1 cellular context compared by ENCODE assay signal in the genomic region with DNA sequence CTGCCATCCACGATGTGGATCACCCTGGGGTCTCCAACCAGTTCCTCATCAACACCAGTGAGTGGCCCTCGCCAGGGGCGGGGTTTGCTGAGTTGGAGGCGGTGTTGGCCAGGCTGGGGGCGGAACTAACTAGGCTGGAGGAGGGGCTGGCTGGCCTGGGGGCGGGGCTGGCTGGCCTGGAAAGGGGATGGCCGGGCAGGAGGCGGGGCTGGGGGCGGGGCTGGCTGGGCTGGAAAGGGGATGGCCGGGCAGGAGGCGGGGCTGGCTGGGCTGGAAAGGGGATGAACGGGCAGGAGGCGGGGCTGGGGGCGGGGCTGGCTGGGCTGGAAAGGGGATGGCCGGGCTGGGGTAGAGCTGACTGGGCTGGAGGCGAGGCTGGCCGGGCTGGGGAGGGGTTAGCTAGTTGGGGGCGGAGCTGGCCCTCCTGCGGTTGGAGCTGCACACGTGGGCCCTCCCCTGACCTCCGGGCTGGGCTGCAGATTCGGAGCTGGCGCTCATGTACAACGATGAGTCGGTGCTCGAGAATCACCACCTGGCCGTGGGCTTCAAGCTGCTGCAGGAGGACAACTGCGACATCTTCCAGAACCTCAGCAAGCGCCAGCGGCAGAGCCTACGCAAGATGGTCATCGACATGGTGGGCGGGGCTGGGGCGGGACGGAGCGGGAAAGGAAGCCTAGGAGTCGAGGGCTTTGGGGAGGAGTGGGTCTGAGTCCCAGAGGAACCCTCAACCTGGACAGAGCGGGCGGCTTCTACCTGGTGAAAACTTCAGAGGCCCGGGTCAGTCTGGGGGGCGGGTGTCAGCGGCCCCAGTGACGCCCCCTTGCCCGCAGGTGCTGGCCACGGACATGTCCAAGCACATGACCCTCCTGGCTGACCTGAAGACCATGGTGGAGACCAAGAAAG.
A peak's percentile ranks its signal among the peaks of the same experiment; 100 is the strongest.
TF ChIP-seq lines count a peak whose summit lies in the region.

No MANE protein-coding gene starts in this region.

TF ChIP-seq in K562, 482 proteins besides CTCF, POLR2A, EP300 and RAD21 (continued from another document and continues in another):
- TF ChIP-seq, protein P1, sequence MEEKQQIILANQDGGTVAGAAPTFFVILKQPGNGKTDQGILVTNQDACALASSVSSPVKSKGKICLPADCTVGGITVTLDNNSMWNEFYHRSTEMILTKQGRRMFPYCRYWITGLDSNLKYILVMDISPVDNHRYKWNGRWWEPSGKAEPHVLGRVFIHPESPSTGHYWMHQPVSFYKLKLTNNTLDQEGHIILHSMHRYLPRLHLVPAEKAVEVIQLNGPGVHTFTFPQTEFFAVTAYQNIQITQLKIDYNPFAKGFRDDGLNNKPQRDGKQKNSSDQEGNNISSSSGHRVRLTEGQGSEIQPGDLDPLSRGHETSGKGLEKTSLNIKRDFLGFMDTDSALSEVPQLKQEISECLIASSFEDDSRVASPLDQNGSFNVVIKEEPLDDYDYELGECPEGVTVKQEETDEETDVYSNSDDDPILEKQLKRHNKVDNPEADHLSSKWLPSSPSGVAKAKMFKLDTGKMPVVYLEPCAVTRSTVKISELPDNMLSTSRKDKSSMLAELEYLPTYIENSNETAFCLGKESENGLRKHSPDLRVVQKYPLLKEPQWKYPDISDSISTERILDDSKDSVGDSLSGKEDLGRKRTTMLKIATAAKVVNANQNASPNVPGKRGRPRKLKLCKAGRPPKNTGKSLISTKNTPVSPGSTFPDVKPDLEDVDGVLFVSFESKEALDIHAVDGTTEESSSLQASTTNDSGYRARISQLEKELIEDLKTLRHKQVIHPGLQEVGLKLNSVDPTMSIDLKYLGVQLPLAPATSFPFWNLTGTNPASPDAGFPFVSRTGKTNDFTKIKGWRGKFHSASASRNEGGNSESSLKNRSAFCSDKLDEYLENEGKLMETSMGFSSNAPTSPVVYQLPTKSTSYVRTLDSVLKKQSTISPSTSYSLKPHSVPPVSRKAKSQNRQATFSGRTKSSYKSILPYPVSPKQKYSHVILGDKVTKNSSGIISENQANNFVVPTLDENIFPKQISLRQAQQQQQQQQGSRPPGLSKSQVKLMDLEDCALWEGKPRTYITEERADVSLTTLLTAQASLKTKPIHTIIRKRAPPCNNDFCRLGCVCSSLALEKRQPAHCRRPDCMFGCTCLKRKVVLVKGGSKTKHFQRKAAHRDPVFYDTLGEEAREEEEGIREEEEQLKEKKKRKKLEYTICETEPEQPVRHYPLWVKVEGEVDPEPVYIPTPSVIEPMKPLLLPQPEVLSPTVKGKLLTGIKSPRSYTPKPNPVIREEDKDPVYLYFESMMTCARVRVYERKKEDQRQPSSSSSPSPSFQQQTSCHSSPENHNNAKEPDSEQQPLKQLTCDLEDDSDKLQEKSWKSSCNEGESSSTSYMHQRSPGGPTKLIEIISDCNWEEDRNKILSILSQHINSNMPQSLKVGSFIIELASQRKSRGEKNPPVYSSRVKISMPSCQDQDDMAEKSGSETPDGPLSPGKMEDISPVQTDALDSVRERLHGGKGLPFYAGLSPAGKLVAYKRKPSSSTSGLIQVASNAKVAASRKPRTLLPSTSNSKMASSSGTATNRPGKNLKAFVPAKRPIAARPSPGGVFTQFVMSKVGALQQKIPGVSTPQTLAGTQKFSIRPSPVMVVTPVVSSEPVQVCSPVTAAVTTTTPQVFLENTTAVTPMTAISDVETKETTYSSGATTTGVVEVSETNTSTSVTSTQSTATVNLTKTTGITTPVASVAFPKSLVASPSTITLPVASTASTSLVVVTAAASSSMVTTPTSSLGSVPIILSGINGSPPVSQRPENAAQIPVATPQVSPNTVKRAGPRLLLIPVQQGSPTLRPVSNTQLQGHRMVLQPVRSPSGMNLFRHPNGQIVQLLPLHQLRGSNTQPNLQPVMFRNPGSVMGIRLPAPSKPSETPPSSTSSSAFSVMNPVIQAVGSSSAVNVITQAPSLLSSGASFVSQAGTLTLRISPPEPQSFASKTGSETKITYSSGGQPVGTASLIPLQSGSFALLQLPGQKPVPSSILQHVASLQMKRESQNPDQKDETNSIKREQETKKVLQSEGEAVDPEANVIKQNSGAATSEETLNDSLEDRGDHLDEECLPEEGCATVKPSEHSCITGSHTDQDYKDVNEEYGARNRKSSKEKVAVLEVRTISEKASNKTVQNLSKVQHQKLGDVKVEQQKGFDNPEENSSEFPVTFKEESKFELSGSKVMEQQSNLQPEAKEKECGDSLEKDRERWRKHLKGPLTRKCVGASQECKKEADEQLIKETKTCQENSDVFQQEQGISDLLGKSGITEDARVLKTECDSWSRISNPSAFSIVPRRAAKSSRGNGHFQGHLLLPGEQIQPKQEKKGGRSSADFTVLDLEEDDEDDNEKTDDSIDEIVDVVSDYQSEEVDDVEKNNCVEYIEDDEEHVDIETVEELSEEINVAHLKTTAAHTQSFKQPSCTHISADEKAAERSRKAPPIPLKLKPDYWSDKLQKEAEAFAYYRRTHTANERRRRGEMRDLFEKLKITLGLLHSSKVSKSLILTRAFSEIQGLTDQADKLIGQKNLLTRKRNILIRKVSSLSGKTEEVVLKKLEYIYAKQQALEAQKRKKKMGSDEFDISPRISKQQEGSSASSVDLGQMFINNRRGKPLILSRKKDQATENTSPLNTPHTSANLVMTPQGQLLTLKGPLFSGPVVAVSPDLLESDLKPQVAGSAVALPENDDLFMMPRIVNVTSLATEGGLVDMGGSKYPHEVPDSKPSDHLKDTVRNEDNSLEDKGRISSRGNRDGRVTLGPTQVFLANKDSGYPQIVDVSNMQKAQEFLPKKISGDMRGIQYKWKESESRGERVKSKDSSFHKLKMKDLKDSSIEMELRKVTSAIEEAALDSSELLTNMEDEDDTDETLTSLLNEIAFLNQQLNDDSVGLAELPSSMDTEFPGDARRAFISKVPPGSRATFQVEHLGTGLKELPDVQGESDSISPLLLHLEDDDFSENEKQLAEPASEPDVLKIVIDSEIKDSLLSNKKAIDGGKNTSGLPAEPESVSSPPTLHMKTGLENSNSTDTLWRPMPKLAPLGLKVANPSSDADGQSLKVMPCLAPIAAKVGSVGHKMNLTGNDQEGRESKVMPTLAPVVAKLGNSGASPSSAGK (IDR thresholded peaks at IDR 0.05), result peak; percentile 69
- TF ChIP-seq SREBF1 (IDR thresholded peaks at IDR 0.05; ENCODE audit: borderline replicate concordance, low read depth, low read length) (no peak), NFE2L1 (tag; IDR thresholded peaks at IDR 0.05; ENCODE audit: borderline replicate concordance, low read depth) (no peak), XRCC4 (IDR thresholded peaks at IDR 0.05; ENCODE audit: extremely low read depth, insufficient read depth, insufficient read length) (no peak), NR2F6 (CRISPR knock-in tag; IDR thresholded peaks at IDR 0.05) (no peak), ASH1L (IDR thresholded peaks at IDR 0.05; ENCODE audit: borderline replicate concordance, low read depth, partially characterized antibody) (no peak), ZBTB1 (CRISPR knock-in tag; IDR thresholded peaks at IDR 0.05; ENCODE audit: borderline replicate concordance, low read depth) (no peak), TAF15 (IDR thresholded peaks at IDR 0.05; ENCODE audit: low read depth, low read length) (no peak), SMAD4 (CRISPR knock-in tag; conservative IDR thresholded peaks at IDR 0.05) (no peak), POU5F1 (IDR thresholded peaks at IDR 0.05; ENCODE audit: borderline replicate concordance, low read depth, low read length, partially characterized antibody) (no peak), TGIF2 (CRISPR knock-in tag; IDR thresholded peaks at IDR 0.05) (no peak), EZH2 (IDR thresholded peaks at IDR 0.05; ENCODE audit: borderline replicate concordance, low read depth, low read length) (no peak), SMARCE1 (IDR thresholded peaks at IDR 0.05) (no peak), NR3C1 (CRISPR knock-in tag; IDR thresholded peaks at IDR 0.05) (no peak)
- TF ChIP-seq, protein P2, sequence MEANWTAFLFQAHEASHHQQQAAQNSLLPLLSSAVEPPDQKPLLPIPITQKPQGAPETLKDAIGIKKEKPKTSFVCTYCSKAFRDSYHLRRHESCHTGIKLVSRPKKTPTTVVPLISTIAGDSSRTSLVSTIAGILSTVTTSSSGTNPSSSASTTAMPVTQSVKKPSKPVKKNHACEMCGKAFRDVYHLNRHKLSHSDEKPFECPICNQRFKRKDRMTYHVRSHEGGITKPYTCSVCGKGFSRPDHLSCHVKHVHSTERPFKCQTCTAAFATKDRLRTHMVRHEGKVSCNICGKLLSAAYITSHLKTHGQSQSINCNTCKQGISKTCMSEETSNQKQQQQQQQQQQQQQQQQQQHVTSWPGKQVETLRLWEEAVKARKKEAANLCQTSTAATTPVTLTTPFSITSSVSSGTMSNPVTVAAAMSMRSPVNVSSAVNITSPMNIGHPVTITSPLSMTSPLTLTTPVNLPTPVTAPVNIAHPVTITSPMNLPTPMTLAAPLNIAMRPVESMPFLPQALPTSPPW (CRISPR knock-in tag; IDR thresholded peaks at IDR 0.05), result peak; percentile 74
- TF ChIP-seq, protein P3, sequence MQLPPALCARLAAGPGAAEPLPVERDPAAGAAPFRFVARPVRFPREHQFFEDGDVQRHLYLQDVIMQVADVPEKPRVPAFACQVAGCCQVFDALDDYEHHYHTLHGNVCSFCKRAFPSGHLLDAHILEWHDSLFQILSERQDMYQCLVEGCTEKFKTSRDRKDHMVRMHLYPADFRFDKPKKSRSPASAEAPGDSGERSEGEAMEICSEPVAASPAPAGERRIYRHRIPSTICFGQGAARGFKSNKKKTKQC (CRISPR knock-in tag; IDR thresholded peaks at IDR 0.05), result no peak
- TF ChIP-seq, protein P4, sequence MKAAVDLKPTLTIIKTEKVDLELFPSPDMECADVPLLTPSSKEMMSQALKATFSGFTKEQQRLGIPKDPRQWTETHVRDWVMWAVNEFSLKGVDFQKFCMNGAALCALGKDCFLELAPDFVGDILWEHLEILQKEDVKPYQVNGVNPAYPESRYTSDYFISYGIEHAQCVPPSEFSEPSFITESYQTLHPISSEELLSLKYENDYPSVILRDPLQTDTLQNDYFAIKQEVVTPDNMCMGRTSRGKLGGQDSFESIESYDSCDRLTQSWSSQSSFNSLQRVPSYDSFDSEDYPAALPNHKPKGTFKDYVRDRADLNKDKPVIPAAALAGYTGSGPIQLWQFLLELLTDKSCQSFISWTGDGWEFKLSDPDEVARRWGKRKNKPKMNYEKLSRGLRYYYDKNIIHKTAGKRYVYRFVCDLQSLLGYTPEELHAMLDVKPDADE (conservative IDR thresholded peaks at IDR 0.05; ENCODE audit: control insufficient read depth, low read depth, low read length), result peak; percentile 21; the same call in 1 of the 2 replicates
- TF ChIP-seq, protein P5, sequence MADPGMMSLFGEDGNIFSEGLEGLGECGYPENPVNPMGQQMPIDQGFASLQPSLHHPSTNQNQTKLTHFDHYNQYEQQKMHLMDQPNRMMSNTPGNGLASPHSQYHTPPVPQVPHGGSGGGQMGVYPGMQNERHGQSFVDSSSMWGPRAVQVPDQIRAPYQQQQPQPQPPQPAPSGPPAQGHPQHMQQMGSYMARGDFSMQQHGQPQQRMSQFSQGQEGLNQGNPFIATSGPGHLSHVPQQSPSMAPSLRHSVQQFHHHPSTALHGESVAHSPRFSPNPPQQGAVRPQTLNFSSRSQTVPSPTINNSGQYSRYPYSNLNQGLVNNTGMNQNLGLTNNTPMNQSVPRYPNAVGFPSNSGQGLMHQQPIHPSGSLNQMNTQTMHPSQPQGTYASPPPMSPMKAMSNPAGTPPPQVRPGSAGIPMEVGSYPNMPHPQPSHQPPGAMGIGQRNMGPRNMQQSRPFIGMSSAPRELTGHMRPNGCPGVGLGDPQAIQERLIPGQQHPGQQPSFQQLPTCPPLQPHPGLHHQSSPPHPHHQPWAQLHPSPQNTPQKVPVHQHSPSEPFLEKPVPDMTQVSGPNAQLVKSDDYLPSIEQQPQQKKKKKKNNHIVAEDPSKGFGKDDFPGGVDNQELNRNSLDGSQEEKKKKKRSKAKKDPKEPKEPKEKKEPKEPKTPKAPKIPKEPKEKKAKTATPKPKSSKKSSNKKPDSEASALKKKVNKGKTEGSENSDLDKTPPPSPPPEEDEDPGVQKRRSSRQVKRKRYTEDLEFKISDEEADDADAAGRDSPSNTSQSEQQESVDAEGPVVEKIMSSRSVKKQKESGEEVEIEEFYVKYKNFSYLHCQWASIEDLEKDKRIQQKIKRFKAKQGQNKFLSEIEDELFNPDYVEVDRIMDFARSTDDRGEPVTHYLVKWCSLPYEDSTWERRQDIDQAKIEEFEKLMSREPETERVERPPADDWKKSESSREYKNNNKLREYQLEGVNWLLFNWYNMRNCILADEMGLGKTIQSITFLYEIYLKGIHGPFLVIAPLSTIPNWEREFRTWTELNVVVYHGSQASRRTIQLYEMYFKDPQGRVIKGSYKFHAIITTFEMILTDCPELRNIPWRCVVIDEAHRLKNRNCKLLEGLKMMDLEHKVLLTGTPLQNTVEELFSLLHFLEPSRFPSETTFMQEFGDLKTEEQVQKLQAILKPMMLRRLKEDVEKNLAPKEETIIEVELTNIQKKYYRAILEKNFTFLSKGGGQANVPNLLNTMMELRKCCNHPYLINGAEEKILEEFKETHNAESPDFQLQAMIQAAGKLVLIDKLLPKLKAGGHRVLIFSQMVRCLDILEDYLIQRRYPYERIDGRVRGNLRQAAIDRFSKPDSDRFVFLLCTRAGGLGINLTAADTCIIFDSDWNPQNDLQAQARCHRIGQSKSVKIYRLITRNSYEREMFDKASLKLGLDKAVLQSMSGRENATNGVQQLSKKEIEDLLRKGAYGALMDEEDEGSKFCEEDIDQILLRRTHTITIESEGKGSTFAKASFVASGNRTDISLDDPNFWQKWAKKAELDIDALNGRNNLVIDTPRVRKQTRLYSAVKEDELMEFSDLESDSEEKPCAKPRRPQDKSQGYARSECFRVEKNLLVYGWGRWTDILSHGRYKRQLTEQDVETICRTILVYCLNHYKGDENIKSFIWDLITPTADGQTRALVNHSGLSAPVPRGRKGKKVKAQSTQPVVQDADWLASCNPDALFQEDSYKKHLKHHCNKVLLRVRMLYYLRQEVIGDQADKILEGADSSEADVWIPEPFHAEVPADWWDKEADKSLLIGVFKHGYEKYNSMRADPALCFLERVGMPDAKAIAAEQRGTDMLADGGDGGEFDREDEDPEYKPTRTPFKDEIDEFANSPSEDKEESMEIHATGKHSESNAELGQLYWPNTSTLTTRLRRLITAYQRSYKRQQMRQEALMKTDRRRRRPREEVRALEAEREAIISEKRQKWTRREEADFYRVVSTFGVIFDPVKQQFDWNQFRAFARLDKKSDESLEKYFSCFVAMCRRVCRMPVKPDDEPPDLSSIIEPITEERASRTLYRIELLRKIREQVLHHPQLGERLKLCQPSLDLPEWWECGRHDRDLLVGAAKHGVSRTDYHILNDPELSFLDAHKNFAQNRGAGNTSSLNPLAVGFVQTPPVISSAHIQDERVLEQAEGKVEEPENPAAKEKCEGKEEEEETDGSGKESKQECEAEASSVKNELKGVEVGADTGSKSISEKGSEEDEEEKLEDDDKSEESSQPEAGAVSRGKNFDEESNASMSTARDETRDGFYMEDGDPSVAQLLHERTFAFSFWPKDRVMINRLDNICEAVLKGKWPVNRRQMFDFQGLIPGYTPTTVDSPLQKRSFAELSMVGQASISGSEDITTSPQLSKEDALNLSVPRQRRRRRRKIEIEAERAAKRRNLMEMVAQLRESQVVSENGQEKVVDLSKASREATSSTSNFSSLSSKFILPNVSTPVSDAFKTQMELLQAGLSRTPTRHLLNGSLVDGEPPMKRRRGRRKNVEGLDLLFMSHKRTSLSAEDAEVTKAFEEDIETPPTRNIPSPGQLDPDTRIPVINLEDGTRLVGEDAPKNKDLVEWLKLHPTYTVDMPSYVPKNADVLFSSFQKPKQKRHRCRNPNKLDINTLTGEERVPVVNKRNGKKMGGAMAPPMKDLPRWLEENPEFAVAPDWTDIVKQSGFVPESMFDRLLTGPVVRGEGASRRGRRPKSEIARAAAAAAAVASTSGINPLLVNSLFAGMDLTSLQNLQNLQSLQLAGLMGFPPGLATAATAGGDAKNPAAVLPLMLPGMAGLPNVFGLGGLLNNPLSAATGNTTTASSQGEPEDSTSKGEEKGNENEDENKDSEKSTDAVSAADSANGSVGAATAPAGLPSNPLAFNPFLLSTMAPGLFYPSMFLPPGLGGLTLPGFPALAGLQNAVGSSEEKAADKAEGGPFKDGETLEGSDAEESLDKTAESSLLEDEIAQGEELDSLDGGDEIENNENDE (IDR thresholded peaks at IDR 0.05; ENCODE audit: low read depth, low read length), result no peak
